In the genomic region with DNA sequence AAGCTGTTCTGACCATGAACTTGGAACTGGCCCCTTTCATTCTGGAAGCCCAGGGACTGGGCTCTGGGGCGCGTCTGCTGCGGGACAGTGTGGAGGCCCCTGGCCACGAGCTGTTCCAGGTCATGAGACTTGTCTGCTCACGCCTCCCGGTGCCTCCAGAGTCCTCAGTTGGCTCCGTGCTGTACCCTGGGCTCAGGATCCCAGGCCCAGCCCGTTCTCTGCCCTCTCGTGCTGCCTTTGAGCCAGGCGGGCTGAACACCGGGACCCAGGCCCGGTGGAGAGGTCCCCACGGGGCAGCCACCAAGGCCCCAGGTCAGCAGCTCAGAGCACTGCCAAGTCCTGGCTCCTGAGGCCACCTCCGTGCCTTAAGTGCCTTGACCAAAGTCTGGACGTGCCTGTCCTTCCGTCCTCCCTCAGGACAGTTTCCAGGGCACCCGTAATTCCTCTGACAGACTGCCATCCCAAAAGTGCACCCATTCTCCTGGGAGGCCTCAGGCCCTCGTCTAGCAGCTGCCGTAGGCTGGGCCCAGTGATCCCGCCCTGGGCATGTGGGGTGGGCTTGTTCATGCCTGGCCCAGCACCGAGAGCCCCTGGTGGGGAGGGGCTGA, we compare ENCODE assay signal across 11 cellular contexts. TPM values are rescaled to one million over a fixed set of nuclear protein-coding genes. Genes with fewer than 3 reads are reported as not detected.
DNase-seq lines count a peak whose midpoint lies in the region; ATAC-seq and TF ChIP-seq lines count a peak whose summit lies in the region.
"Had no signal": no experiment of that assay in that cellular context is flagged by ENCODE, and none has a peak within 500 bp of the region (broad histone marks: within the 10 kb centered on the region; RNA-seq: fewer than 3 reads in every experiment).

No MANE protein-coding gene starts in this region.

- H3K36me3 Mint-ChIP-seq in T-cell = no peaks in the 10 kb centered on the region
- no peaks in the 10 kb centered on the region for H3K36me3 Mint-ChIP-seq in activated T-cell treated with anti-CD3 and anti-CD28 coated beads, Interleukin-2, amount 50 U/mL, for 24 hours (ENCODE audit: low read depth)

- H3K4me3 ChIP-seq in breast epithelium (no peak overlapping the region), lower lobe of right lung (no peak overlapping the region), subcutaneous abdominal adipose tissue (ENCODE audit: low read depth in 1 of 5, low read length in 5 of 5) (no peak overlapping the region), WERI-Rb-1 (ENCODE audit: low read depth, low read length) (no peak overlapping the region)
- H3K4me3 ChIP-seq: BLaER1 had no signal

- CTCF ChIA-PET in T-cell (lab: Charles Lee) = no interaction called here

- no peak for ATAC-seq in lower lobe of right lung
- ATAC-seq in HG02571 (IDR thresholded peaks at IDR 0.05; ENCODE audit: unreplicated experiment) = no peak
- ATAC-seq in T-cell (replicated peaks in 1 of 4) = no peak
- ATAC-seq: activated CD4-positive, alpha-beta T cell treated with anti-CD3 and anti-CD28 coated beads for 36 hours had no signal

- intact Hi-C loops in breast epithelium (cut with DNase I; ENCODE audit: low total_unique reads) = loop anchor here (2.0 to 5.0 kb wide), 2 partner anchors 103 to 1028 kb away; no protein-coding TSS in a partner anchor
- intact Hi-C loops in lower lobe of right lung (cut with DNase I) = loop anchor here (10.0 kb wide), 1 partner anchor 109 kb away; no protein-coding TSS in a partner anchor

- H3K27me3 ChIP-seq in breast epithelium (no peaks in the 10 kb centered on the region), lower lobe of right lung (ENCODE audit: low read depth) (no peaks in the 10 kb centered on the region), subcutaneous abdominal adipose tissue (ENCODE audit: control insufficient read depth in 5 of 5, insufficient read depth in 4 of 5, low read length in 5 of 5) (no peaks in the 10 kb centered on the region), WERI-Rb-1 (ENCODE audit: insufficient read depth, low read depth, severe bottlenecking) (no peaks in the 10 kb centered on the region)
- H3K27me3 ChIP-seq: BLaER1 had no signal

- H3K27ac ChIP-seq in breast epithelium (peak overlapping the region; percentile 91 to 99), lower lobe of right lung (peak overlapping the region; percentile 22), subcutaneous abdominal adipose tissue (ENCODE audit: low read depth, low read length) (peak overlapping the region; percentile 77), WERI-Rb-1 (no peak overlapping the region)
- H3K27ac ChIP-seq: BLaER1 had no signal

- H3K9me3 Mint-ChIP-seq in T-cell = no peaks in the 10 kb centered on the region
- no peaks in the 10 kb centered on the region for H3K9me3 Mint-ChIP-seq in activated T-cell treated with anti-CD3 and anti-CD28 coated beads, Interleukin-2, amount 50 U/mL, for 24 hours

- POLR2A ChIA-PET in T-cell (lab: Charles Lee) = no interaction called here

- TF ChIP-seq CTCF in breast epithelium (IDR thresholded peaks at IDR 0.05) (no peak), lower lobe of right lung (IDR thresholded peaks at IDR 0.05) (no peak), WERI-Rb-1 (IDR thresholded peaks at IDR 0.05; ENCODE audit: low read depth, low read length) (no peak)

- H3K9me3 ChIP-seq in breast epithelium (no peaks in the 10 kb centered on the region), lower lobe of right lung (no peaks in the 10 kb centered on the region), subcutaneous abdominal adipose tissue (ENCODE audit: control insufficient read depth in 5 of 5, low read length in 5 of 5) (no peaks in the 10 kb centered on the region), WERI-Rb-1 (ENCODE audit: severe bottlenecking) (no peaks in the 10 kb centered on the region)
- H3K9me3 ChIP-seq: BLaER1 had no signal

- DNase-seq in EH (ENCODE audit: low read depth) = peak; percentile 24
- no peak for DNase-seq in breast epithelium (ENCODE audit: low spot score in 2 of 2)
- DNase-seq in lower lobe of right lung = no peak
- DNase-seq in T-cell = no peak
- DNase-seq in activated T-cell treated with anti-CD3 and anti-CD28 coated beads, Interleukin-2, amount 50 U/mL, for 24 hours = no peak
- no peak for DNase-seq in WERI-Rb-1
- DNase-seq: activated CD4-positive, alpha-beta T cell treated with anti-CD3 and anti-CD28 coated beads for 36 hours; T-helper 1 cell had no signal

- H3K36me3 ChIP-seq in breast epithelium (no peaks in the 10 kb centered on the region), lower lobe of right lung (peaks cover 46% of the 10 kb centered on the region), subcutaneous abdominal adipose tissue (ENCODE audit: control insufficient read depth in 5 of 5, insufficient read depth in 5 of 5, low read length in 5 of 5) (peaks cover 0 to 57% (median 45%) of the 10 kb centered on the region in 5 donors), WERI-Rb-1 (no peaks in the 10 kb centered on the region; the same call in 1 of the 2 replicates)

- TF ChIP-seq POLR2A in breast epithelium (IDR thresholded peaks at IDR 0.05) = no peak

- peak overlapping the region in 2 of 5 donors; percentile 2 to 30 for H3K9ac ChIP-seq in subcutaneous abdominal adipose tissue (ENCODE audit: low read length in 5 of 5)
- H3K9ac ChIP-seq: BLaER1 had no signal

- H3K4me1 ChIP-seq in breast epithelium (peaks cover 16 to 26% of the 10 kb centered on the region in 2 donors), lower lobe of right lung (peaks cover 52% of the 10 kb centered on the region), subcutaneous abdominal adipose tissue (ENCODE audit: control insufficient read depth in 5 of 5, insufficient read depth in 5 of 5, low read length in 5 of 5) (peaks cover 6 to 75% (median 74%) of the 10 kb centered on the region in 5 donors)

- H3K27me3 Mint-ChIP-seq in T-cell = no peaks in the 10 kb centered on the region
- H3K27me3 Mint-ChIP-seq in activated T-cell treated with anti-CD3 and anti-CD28 coated beads, Interleukin-2, amount 50 U/mL, for 24 hours = no peaks in the 10 kb centered on the region
- H3K27me3 Mint-ChIP-seq: activated CD4-positive, alpha-beta T cell treated with anti-CD3 and anti-CD28 coated beads for 36 hours had no signal

- no peak overlapping the region for H3K4me3 Mint-ChIP-seq in T-cell
- H3K4me3 Mint-ChIP-seq in activated T-cell treated with anti-CD3 and anti-CD28 coated beads, Interleukin-2, amount 50 U/mL, for 24 hours = no peak overlapping the region
- H3K4me3 Mint-ChIP-seq: activated CD4-positive, alpha-beta T cell treated with anti-CD3 and anti-CD28 coated beads for 36 hours had no signal

- no peak overlapping the region for H3K27ac Mint-ChIP-seq in T-cell
- H3K27ac Mint-ChIP-seq in activated T-cell treated with anti-CD3 and anti-CD28 coated beads, Interleukin-2, amount 50 U/mL, for 24 hours = no peak overlapping the region
- H3K27ac Mint-ChIP-seq: activated CD4-positive, alpha-beta T cell treated with anti-CD3 and anti-CD28 coated beads for 36 hours had no signal

- H3K4me1 Mint-ChIP-seq in T-cell = peaks cover 0 to 3% (median 0%) of the 10 kb centered on the region in 3 donors
- H3K4me1 Mint-ChIP-seq in activated T-cell treated with anti-CD3 and anti-CD28 coated beads, Interleukin-2, amount 50 U/mL, for 24 hours (ENCODE audit: low read depth) = peaks cover 3% of the 10 kb centered on the region

RNA-seq across cellular contexts. Expression of gene PPARA, which starts 36.3 kb away (rescaled TPM):
- total RNA-seq in breast epithelium (10 to 100 TPM; 15.2 to 31.0 (median 22.3) TPM), lower lobe of right lung (20.5 TPM), T-cell (10 to 100 TPM; 11.0 to 22.2 (median 19.6) TPM)
